ENCODE assay signal across 1 cellular context in genomic region chr1:1523652-1524051, GRCh38. TPM values are rescaled to one million over a fixed set of nuclear protein-coding genes. Genes with fewer than 3 reads are reported as not detected.
"Had no signal": no experiment of that assay in that cellular context is flagged by ENCODE, and none has a peak within 500 bp of the region (broad histone marks: within the 10 kb centered on the region; RNA-seq: fewer than 3 reads in every experiment).

No MANE protein-coding gene starts in this region.

RNA-seq across cellular contexts. Expression of gene TMEM240, which starts 16.8 kb away (rescaled TPM):
- total RNA-seq: RPMI7951 had no signal
